ENCODE assay signal across 17 cellular contexts in genomic region chr15:40739042-40739441, GRCh38. TPM values are rescaled to one million over a fixed set of nuclear protein-coding genes. Genes with fewer than 3 reads are reported as not detected.
"Had no signal": no experiment of that assay in that cellular context is flagged by ENCODE, and none has a peak within 500 bp of the region (broad histone marks: within the 10 kb centered on the region; RNA-seq: fewer than 3 reads in every experiment).

No MANE protein-coding gene starts in this region.

- H3K27ac Mint-ChIP-seq: activated naive CD4-positive, alpha-beta T cell treated with anti-CD3 and anti-CD28 coated beads, Interleukin-2, amount 50 U/mL, for 24 hours; activated T-helper 17 cell treated with anti-CD3 and anti-CD28 coated beads, Interleukin-2, amount 50 U/mL, for 72 hours; nephron had no signal

- H3K9me3 ChIP-seq: esophagus squamous epithelium, left ventricle myocardium inferior had no signal

- H3K9me3 Mint-ChIP-seq: activated naive CD4-positive, alpha-beta T cell treated with anti-CD3 and anti-CD28 coated beads, Interleukin-2, amount 50 U/mL, for 24 hours; activated T-helper 17 cell treated with anti-CD3 and anti-CD28 coated beads, Interleukin-2, amount 50 U/mL, for 72 hours; nephron; T-helper 2 cell treated with Interferon-gamma antibody and Interleukin-4, amounts not matched to agents 5 μg/mL and 100 μg/mL, for 36 hours had no signal

- H3K4me1 Mint-ChIP-seq: nephron had no signal

- H3K27me3 ChIP-seq: brain microvascular endothelial cell, dorsolateral prefrontal cortex, esophagus squamous epithelium had no signal

- H3K27me3 Mint-ChIP-seq: activated naive CD4-positive, alpha-beta T cell treated with anti-CD3 and anti-CD28 coated beads, Interleukin-2, amount 50 U/mL, for 24 hours; activated T-helper 17 cell treated with anti-CD3 and anti-CD28 coated beads, Interleukin-2, amount 50 U/mL, for 72 hours had no signal

- ATAC-seq: activated CD4-positive, CD25-positive, alpha-beta regulatory T cell treated with anti-CD3 and anti-CD28 coated beads, Interleukin-2, amount 50 U/mL, for 24 hours; activated T-helper 17 cell treated with anti-CD3 and anti-CD28 coated beads, Interleukin-2, amount 50 U/mL, for 72 hours had no signal

- H3K4me3 ChIP-seq: dorsolateral prefrontal cortex, esophagus squamous epithelium, left ventricle myocardium inferior had no signal

- H3K4me3 Mint-ChIP-seq: activated naive CD4-positive, alpha-beta T cell treated with anti-CD3 and anti-CD28 coated beads, Interleukin-2, amount 50 U/mL, for 24 hours; activated T-helper 17 cell treated with anti-CD3 and anti-CD28 coated beads, Interleukin-2, amount 50 U/mL, for 72 hours; nephron; T-helper 2 cell treated with Interferon-gamma antibody and Interleukin-4, amounts not matched to agents 5 μg/mL and 100 μg/mL, for 36 hours had no signal

- H3K4me1 ChIP-seq: esophagus squamous epithelium had no signal

- DNase-seq: activated CD4-positive, alpha-beta T cell treated with anti-CD3 and anti-CD28 coated beads, Interleukin-2, amount 50 U/mL, for 4 hours; amygdala; brain microvascular endothelial cell; dorsolateral prefrontal cortex; esophagus squamous epithelium; foreskin fibroblast; kidney; left ventricle myocardium inferior; mesenchymal stem cell; stimulated activated CD4-positive, alpha-beta T cell treated with anti-CD3 and anti-CD28 coated beads, Interleukin-15, amount 100 ng/mL, for 24 hours; stimulated activated CD4-positive, alpha-beta T cell treated with anti-CD3 and anti-CD28 coated beads, Interleukin-4, amount 100 ng/mL, for 24 hours had no signal

RNA-seq across cellular contexts. Expression of gene C15orf62, which starts 30.7 kb away (rescaled TPM):
- total RNA-seq: skeletal muscle tissue had no signal
